In genomic region chr17:34610038-34610437, GRCh38 we compare ENCODE assay signal across 24 cellular contexts. TPM values are rescaled to one million over a fixed set of nuclear protein-coding genes. Genes with fewer than 3 reads are reported as not detected.
"Had no signal": no experiment of that assay in that cellular context is flagged by ENCODE, and none has a peak within 500 bp of the region (broad histone marks: within the 10 kb centered on the region; RNA-seq: fewer than 3 reads in every experiment).

No MANE protein-coding gene starts in this region.

- H3K4me3 Mint-ChIP-seq: effector memory CD8-positive, alpha-beta T cell; memory B cell; naive thymus-derived CD8-positive, alpha-beta T cell; stimulated activated naive CD8-positive, alpha-beta T cell treated with anti-CD3 and anti-CD28 coated beads, Interleukin-15, amount 100 ng/mL, for 72 hours had no signal

- H3K9me3 ChIP-seq: prostate gland, right atrium auricular region, suprapubic skin, transverse colon, upper lobe of right lung, uterus had no signal

- H3K4me1 ChIP-seq: prostate gland, right atrium auricular region, transverse colon, upper lobe of right lung, uterus had no signal

- H3K4me2 ChIP-seq: smooth muscle cell had no signal

- H3K4me3 ChIP-seq: lung, prostate gland, right atrium auricular region, smooth muscle cell, suprapubic skin, transverse colon, upper lobe of right lung, uterus had no signal

- H3K36me3 Mint-ChIP-seq: memory B cell; naive thymus-derived CD8-positive, alpha-beta T cell had no signal

- H3K9me3 Mint-ChIP-seq: effector memory CD8-positive, alpha-beta T cell; stimulated activated naive CD8-positive, alpha-beta T cell treated with anti-CD3 and anti-CD28 coated beads, Interleukin-15, amount 100 ng/mL, for 72 hours had no signal

- H3K27ac Mint-ChIP-seq: effector memory CD8-positive, alpha-beta T cell; memory B cell; naive thymus-derived CD8-positive, alpha-beta T cell; stimulated activated naive CD8-positive, alpha-beta T cell treated with anti-CD3 and anti-CD28 coated beads, Interleukin-15, amount 100 ng/mL, for 72 hours had no signal

- H3K36me3 ChIP-seq: prostate gland, right atrium auricular region, suprapubic skin, transverse colon, upper lobe of right lung, uterus had no signal

- H3K27me3 ChIP-seq: uterus had no signal

- H3K27ac ChIP-seq: prostate gland, right atrium auricular region, suprapubic skin, transverse colon, upper lobe of right lung, uterus had no signal

- DNase-seq: cortex of kidney; effector memory CD8-positive, alpha-beta T cell; head of caudate nucleus; midbrain; naive thymus-derived CD8-positive, alpha-beta T cell; nucleus accumbens; stimulated activated CD4-positive, alpha-beta T cell treated with anti-CD3 and anti-CD28 coated beads, Interleukin-12 subunit alpha, Interleukin-12 subunit beta, amount 100 ng/mL, for 4 hours; stimulated activated CD4-positive, alpha-beta T cell treated with anti-CD3 and anti-CD28 coated beads, Interleukin-1b, Interleukin-23, amount 100 ng/mL, for 48 hours; stimulated activated CD4-positive, alpha-beta T cell treated with anti-CD3 and anti-CD28 coated beads, Interleukin-4, amount 100 ng/mL, for 1 hour; stimulated activated CD8-positive, alpha-beta memory T cell treated with anti-CD3 and anti-CD28 coated beads, Interleukin-4, amount 100 ng/mL, for 48 hours; stimulated activated naive CD4-positive, alpha-beta T cell; stimulated activated naive CD8-positive, alpha-beta T cell treated with anti-CD3 and anti-CD28 coated beads, Interleukin-15, amount 100 ng/mL, for 72 hours; transverse colon; upper lobe of right lung; uterus had no signal

- H3K4me1 Mint-ChIP-seq: stimulated activated naive CD8-positive, alpha-beta T cell treated with anti-CD3 and anti-CD28 coated beads, Interleukin-15, amount 100 ng/mL, for 72 hours had no signal

RNA-seq across cellular contexts. Expression of gene TMEM132E, which starts 30.7 kb away (rescaled TPM):
- total RNA-seq: dermis microvascular lymphatic vessel endothelial cell, fibroblast of villous mesenchyme, osteocyte, transverse colon had no signal
